7 cellular contexts compared by ENCODE assay signal in genomic region chr13:78241278-78241919, GRCh38.
DNase-seq lines count a peak whose midpoint lies in the region; ATAC-seq and TF ChIP-seq lines count a peak whose summit lies in the region.

No MANE protein-coding gene starts in this region.

- peak; percentile 56 for ATAC-seq in GM21423 (IDR thresholded peaks at IDR 0.05; ENCODE audit: unreplicated experiment)
- ATAC-seq in GM21526 (IDR thresholded peaks at IDR 0.05; ENCODE audit: low FRiP score, unreplicated experiment): no peak

- 5 to 15% methylated on average over 4 of the region's 4 CpGs for WGBS in testis, 2 donors

- in situ Hi-C loops in G401 (cut with HindIII; ENCODE audit: low sequenced_read_pairs): no loop called here

- H3K27me3 ChIP-seq in right atrium auricular region: no peaks in the 10 kb centered on the region
- no peaks in the 10 kb centered on the region for H3K27me3 ChIP-seq in testis

- H3K9me3 ChIP-seq in right atrium auricular region: no peaks in the 10 kb centered on the region
- H3K9me3 ChIP-seq in testis: no peaks in the 10 kb centered on the region

- H3K4me1 ChIP-seq in right atrium auricular region (no peaks in the 10 kb centered on the region), testis (no peaks in the 10 kb centered on the region)

- intact Hi-C loops in testis (cut with DNase I; ENCODE audit: low total_unique reads): no loop called here

- H3K4me3 ChIP-seq in WI38 (ENCODE audit: low read depth, low read length): no peak overlapping the region
- H3K4me3 ChIP-seq in right atrium auricular region: no peak overlapping the region
- H3K4me3 ChIP-seq in testis: no peak overlapping the region

- H3K36me3 ChIP-seq in right atrium auricular region (no peaks in the 10 kb centered on the region), testis (ENCODE audit: low read depth, missing control alignments) (no peaks in the 10 kb centered on the region)

- TF ChIP-seq POLR2A in testis (IDR thresholded peaks at IDR 0.05): no peak

- TF ChIP-seq CTCF in WI38 (IDR thresholded peaks at IDR 0.05; ENCODE audit: low read depth, low read length): peak; percentile 34
- peak; percentile 27 to 54 for TF ChIP-seq CTCF in right atrium auricular region (IDR thresholded peaks at IDR 0.05)
- peak in 1 of 3 experiments; percentile 42 for TF ChIP-seq CTCF in testis (IDR thresholded peaks at IDR 0.05)

- H3K27ac ChIP-seq in right atrium auricular region (no peak overlapping the region), testis (no peak overlapping the region)

- DNase-seq in G401 (ENCODE audit: low spot score) (peak; percentile 18), NCI-H128 (lab: John Stamatoyannopoulos, UW; ENCODE audit: unreplicated experiment) (peak; percentile 2), right atrium auricular region (ENCODE audit: low spot score) (no peak), testis (peak; percentile 48)
